In the genomic region with DNA sequence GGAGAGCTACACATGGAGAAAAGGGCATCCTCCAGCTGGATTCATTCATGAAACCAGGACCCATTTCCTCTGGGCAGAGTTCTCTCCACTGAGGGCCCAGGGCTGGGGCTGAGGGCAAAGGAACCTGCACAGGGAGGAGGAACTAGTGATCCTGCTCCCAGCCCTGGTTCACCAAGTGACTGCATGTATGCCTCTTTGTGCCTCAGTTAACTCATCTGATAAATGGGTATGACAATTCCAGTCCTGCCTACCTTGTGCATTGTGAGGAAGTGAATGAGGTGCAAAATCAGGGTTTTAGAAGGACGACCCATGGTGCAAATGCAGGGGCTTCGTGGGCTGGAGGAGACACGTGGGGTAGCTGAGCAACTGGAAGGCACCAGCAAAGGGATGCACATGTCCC, we compare ENCODE assay signal across 23 cellular contexts. TPM values are rescaled to one million over a fixed set of nuclear protein-coding genes. Genes with fewer than 3 reads are reported as not detected.
"Had no signal": no experiment of that assay in that cellular context is flagged by ENCODE, and none has a peak within 500 bp of the region (broad histone marks: within the 10 kb centered on the region; RNA-seq: fewer than 3 reads in every experiment).

No MANE protein-coding gene starts in this region.

- H3K27ac ChIP-seq: SJSA1, SK-N-MC had no signal

- H3K36me3 ChIP-seq: MG63, SJSA1 had no signal

- H3K4me3 ChIP-seq: MG63, SJSA1, SK-N-MC had no signal

- DNase-seq: KBM-7, MG63, NCI-H1092, NCI-H1105 treated with DMSO at 0.1 percent for 48 hours, NCI-H1417 treated with DMSO at 0.1 percent for 48 hours, NCI-H187, NCI-H2029, NCI-H2081 treated with DMSO at 0.1 percent for 48 hours, NCI-H2171, NCI-H226, NCI-H446, NCI-H510A, NCI-H524 treated with DMSO at 0.1 percent for 48 hours, NCI-H69, NCI-H774, Right ventricle myocardium superior, RPMI8226, SIG-M5 had no signal

- H3K9me3 ChIP-seq: MG63, SJSA1 had no signal

- H3K4me1 ChIP-seq: SJSA1 had no signal

- FAIRE-seq: RCC 7860 had no signal

RNA-seq across cellular contexts. Expression of a gene that starts 35.1 kb away (rescaled TPM):
- total RNA-seq: LHCN-M2, SJSA1 had no signal
- polyA plus RNA-seq: IgD-negative memory B cell had no signal
